In the genomic region with DNA sequence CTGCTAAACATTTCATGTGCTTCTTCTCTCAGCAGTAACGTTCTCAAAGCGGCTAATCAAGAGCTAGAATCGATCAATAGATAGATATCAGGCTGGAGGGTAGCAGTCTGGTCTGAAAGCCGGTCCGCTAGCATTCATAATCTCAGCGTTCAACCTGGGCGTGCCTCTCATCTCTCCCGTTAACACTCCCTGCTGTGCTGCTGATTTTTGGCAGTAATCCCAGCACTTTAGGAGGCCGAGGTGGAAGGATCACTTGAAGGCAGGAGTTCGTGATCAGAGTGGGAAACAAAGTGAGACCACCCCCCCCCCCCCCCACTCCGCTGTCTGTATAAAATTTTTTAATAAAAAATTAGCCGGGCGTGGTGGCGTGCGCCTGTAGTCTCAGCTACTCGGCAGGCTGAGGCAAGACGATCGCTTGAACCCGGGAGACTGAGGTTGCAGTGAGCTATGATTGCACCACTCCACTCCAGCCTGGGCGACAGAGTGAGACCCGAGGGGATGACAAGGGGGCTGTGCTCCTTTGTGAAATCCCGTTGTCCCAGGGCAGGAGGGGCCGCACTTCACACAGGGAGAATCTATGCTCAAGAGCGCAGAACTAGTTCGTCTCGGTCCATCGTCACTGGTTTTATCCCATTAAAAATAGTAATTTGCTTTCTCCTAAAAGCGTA, we compare ENCODE assay signal across 7 cellular contexts. TPM values are rescaled to one million over a fixed set of nuclear protein-coding genes. Genes with fewer than 3 reads are reported as not detected.
DNase-seq lines count a peak whose midpoint lies in the region; ATAC-seq lines count a peak whose summit lies in the region.

No MANE protein-coding gene starts in this region.

- DNase-seq in HT1080 (ENCODE audit: low read depth) (peak; percentile 54), SK-N-DZ (ENCODE audit: low spot score) (peak; percentile 16), hippocampal formation (lab: John Stamatoyannopoulos, UW) (no peak)
- peak in 1 of 3 donors; percentile 7 for DNase-seq in effector memory CD4-positive, alpha-beta T cell

- H3K9ac ChIP-seq in ES-I3 (ENCODE audit: low read depth, low read length): peak overlapping the region; percentile 94; the same call in 1 of the 2 replicates

- H3K9me3 ChIP-seq in ES-I3 (ENCODE audit: control insufficient read depth, insufficient read depth, low read length) (no peaks in the 10 kb centered on the region), muscle layer of duodenum (ENCODE audit: control insufficient read depth in 1 of 2, low read length in 2 of 2) (no peaks in the 10 kb centered on the region)
- H3K9me3 ChIP-seq in effector memory CD4-positive, alpha-beta T cell (ENCODE audit: control insufficient read depth, low read length): no peaks in the 10 kb centered on the region

- peak overlapping the region; percentile 48 for H3K27ac ChIP-seq in effector memory CD4-positive, alpha-beta T cell (ENCODE audit: insufficient read depth, low read length, poor library complexity, severe bottlenecking)
- no peak overlapping the region for H3K27ac ChIP-seq in muscle layer of duodenum (ENCODE audit: low read length)

- H3K4me3 ChIP-seq in effector memory CD4-positive, alpha-beta T cell (ENCODE audit: insufficient read depth, low read depth, low read length, poor library complexity, severe bottlenecking): peak overlapping the region; percentile 88
- H3K4me3 ChIP-seq in muscle layer of duodenum (ENCODE audit: low read depth in 1 of 2, low read length in 2 of 2): peak overlapping the region; percentile 87 to 88

- H3K36me3 ChIP-seq in ES-I3 (ENCODE audit: insufficient read depth, low read length) (no peaks in the 10 kb centered on the region; the same call in 1 of the 2 replicates), muscle layer of duodenum (ENCODE audit: control insufficient read depth in 1 of 2, insufficient read depth in 2 of 2, low read length in 2 of 2) (no peaks in the 10 kb centered on the region)
- H3K36me3 ChIP-seq in effector memory CD4-positive, alpha-beta T cell (ENCODE audit: control insufficient read depth, insufficient read depth, low read length): no peaks in the 10 kb centered on the region

- H3K27me3 ChIP-seq in effector memory CD4-positive, alpha-beta T cell (replicated peaks; ENCODE audit: control insufficient read depth, insufficient read depth, low read length, poor library complexity, severe bottlenecking): no peaks in the 10 kb centered on the region
- no peaks in the 10 kb centered on the region for H3K27me3 ChIP-seq in muscle layer of duodenum (ENCODE audit: low read depth, low read length)

- ATAC-seq in GM21526 (IDR thresholded peaks at IDR 0.05; ENCODE audit: low FRiP score, unreplicated experiment): peak; percentile 25

- 0 out of 2 replicates have a peak, but pooled peaks cover 8% of the 10 kb centered on the region for H3K4me1 ChIP-seq in ES-I3 (ENCODE audit: insufficient read depth, low read length)
- H3K4me1 ChIP-seq in effector memory CD4-positive, alpha-beta T cell (ENCODE audit: control insufficient read depth, insufficient read depth, low read length, poor library complexity, severe bottlenecking): peaks cover 4% of the 10 kb centered on the region
- H3K4me1 ChIP-seq in muscle layer of duodenum (ENCODE audit: control insufficient read depth in 1 of 2, insufficient read depth in 2 of 2, low read length in 2 of 2): peaks cover 0 to 12% of the 10 kb centered on the region in 2 donors

RNA-seq across cellular contexts. Expression of gene CEP55, which starts 0.6 kb away (rescaled TPM):
- 86.3 and 87.3 TPM in 2 replicates for total RNA-seq in HT1080 (2014; rRNA removed; shearing (Covaris generic))
- polyA plus RNA-seq in HT1080 (2015; cell fraction: cytosol; rRNA removed): 65.3 and 71.0 TPM in 2 replicates
- 41.7 and 49.9 TPM in 2 replicates for polyA plus RNA-seq in HT1080 (2015; cell fraction: nucleus; rRNA removed)
- polyA plus RNA-seq in SK-N-DZ (2014; cell fraction: cytosol; rRNA removed): 53.9 and 54.4 TPM in 2 replicates
- 36.0 and 43.5 TPM in 2 replicates for polyA plus RNA-seq in SK-N-DZ (2014; cell fraction: nucleus; rRNA removed)

RNA-seq across cellular contexts. Expression of gene MYOF, which starts 13.7 kb away (rescaled TPM):
- total RNA-seq in HT1080 (2014; rRNA removed; shearing (Covaris generic)): 72.7 and 85.0 TPM in 2 replicates
- 89.5 and 122 TPM in 2 replicates for polyA plus RNA-seq in HT1080 (2015; cell fraction: cytosol; rRNA removed)
- polyA plus RNA-seq in HT1080 (2015; cell fraction: nucleus; rRNA removed): 329 and 332 TPM in 2 replicates
- polyA plus RNA-seq in SK-N-DZ (2014; cell fraction: cytosol; rRNA removed): 0.50 and 1.1 TPM in 2 replicates
- 1.4 and 2.2 TPM in 2 replicates for polyA plus RNA-seq in SK-N-DZ (2014; cell fraction: nucleus; rRNA removed)

Comparison
In these comparisons a context has a peak if more than half of its experiments do, and no peak if none do; other contexts are left out.
1. DNase-seq: peak in HT1080 (single experiment) and SK-N-DZ (single experiment); none in hippocampal formation (0 of 2).